ENCODE assay signal across 13 cellular contexts in genomic region chr13:39527961-39528720, GRCh38.
A peak's percentile ranks its signal among the peaks of the same experiment; 100 is the strongest.
DNase-seq lines count a peak whose midpoint lies in the region; ATAC-seq, FAIRE-seq and TF ChIP-seq lines count a peak whose summit lies in the region.
"Had no signal": no experiment of that assay in that cellular context is flagged by ENCODE, and none has a peak within 500 bp of the region (broad histone marks: within the 10 kb centered on the region; RNA-seq: fewer than 3 reads in every experiment).

No MANE protein-coding gene starts in this region.

- intact Hi-C loops in MCF 10A (cut with micrococcal nuclease) (no loop called here), breast epithelium (cut with DNase I; ENCODE audit: low total_unique reads) (no loop called here), aorta (cut with DNase I) (loop anchor here in 1 of 2 donors (5.0 kb wide), 1 partner anchor 74 kb away; the partner anchor contains the start of gene LHFPL6), HepG2 (cut with micrococcal nuclease; ENCODE audit: unreplicated experiment) (no loop called here)

- H3K79me2 ChIP-seq in HepG2 (ENCODE audit: insufficient read depth, low read length): no peaks in the 10 kb centered on the region
- H3K79me2 ChIP-seq: hepatocyte had no signal

- TF ChIP-seq EP300 in HepG2 (IDR thresholded peaks at IDR 0.05; ENCODE audit: low read depth in 2 of 2, low read length in 2 of 2) (no peak), HepG2 (CRISPR knock-in tag; IDR thresholded peaks at IDR 0.05; ENCODE audit: borderline replicate concordance) (no peak)

- peak; percentile 76 for DNase-seq in MCF 10A (ENCODE audit: unreplicated experiment)
- DNase-seq in breast epithelium (ENCODE audit: low spot score in 2 of 2): no peak
- DNase-seq in T47D (ENCODE audit: low read depth in 1 of 2, low spot score in 1 of 2): peak; percentile 12 to 37
- DNase-seq in inferior parietal cortex (ENCODE audit: extremely low spot score): peak; percentile 68
- DNase-seq in aorta: peak; percentile 52 to 74
- DNase-seq in HepG2 (ENCODE audit: low spot score): no peak
- DNase-seq in UCSD-AML1 (lab: John Stamatoyannopoulos, UW; ENCODE audit: unreplicated experiment): no peak
- DNase-seq in DMS153 (lab: John Stamatoyannopoulos, UW): no peak
- DNase-seq: NCI-H1105, spleen had no signal

- H3K9ac ChIP-seq in HepG2 (ENCODE audit: insufficient read depth, low read depth, low read length): no peak overlapping the region

- ATAC-seq in aorta (ENCODE audit: low FRiP score): peak; percentile 60
- no peak for ATAC-seq in HepG2

- FAIRE-seq in HepG2 (lab: Jason Lieb, UNC): no peak

- 3 to 7% methylated on average over 6 of the region's 6 CpGs for WGBS in aorta, 2 donors
- 7% methylated on average over 6 of the region's 6 CpGs for WGBS in HepG2 (ENCODE audit: low lambda C conversion rate)

- H3K27me3 ChIP-seq in breast epithelium (no peaks in the 10 kb centered on the region), aorta (ENCODE audit: control insufficient read depth in 1 of 2, insufficient read depth in 2 of 2, low read length in 1 of 2) (no peaks in the 10 kb centered on the region), HepG2 (ENCODE audit: control insufficient read depth in 1 of 2, insufficient read depth in 2 of 2, low read length in 2 of 2) (no peaks in the 10 kb centered on the region)
- H3K27me3 ChIP-seq: hepatocyte, spleen, tibial nerve had no signal

- no peak for TF ChIP-seq POLR2A in breast epithelium (IDR thresholded peaks at IDR 0.05)
- TF ChIP-seq POLR2A in HepG2 (IDR thresholded peaks at IDR 0.05; ENCODE audit: insufficient read depth in 1 of 2, low read depth in 2 of 2, low read length in 2 of 2): no peak

- H3K4me3 Mint-ChIP-seq in MCF 10A (ENCODE audit: unreplicated experiment): no peak overlapping the region

- no peak overlapping the region for H3K27ac ChIP-seq in breast epithelium
- peak overlapping the region; percentile 44 to 80 for H3K27ac ChIP-seq in aorta (ENCODE audit: low read depth in 1 of 2, low read length in 2 of 2)
- H3K27ac ChIP-seq in HepG2 (ENCODE audit: extremely low read length, insufficient read depth, low read length): no peak overlapping the region
- H3K27ac ChIP-seq: 22Rv1, hepatocyte, spleen had no signal

- TF ChIP-seq CTCF in MCF 10A (IDR thresholded peaks at IDR 0.05; ENCODE audit: unreplicated experiment): no peak
- no peak for TF ChIP-seq CTCF in breast epithelium (IDR thresholded peaks at IDR 0.05)
- TF ChIP-seq CTCF in HepG2 (CRISPR knock-in tag; IDR thresholded peaks at IDR 0.05): no peak

- peak overlapping the region; percentile 70 for H3K27ac Mint-ChIP-seq in MCF 10A (ENCODE audit: low read depth, unreplicated experiment)

- H3K4me3 ChIP-seq in breast epithelium (no peak overlapping the region), aorta (ENCODE audit: low read length in 2 of 2) (peak overlapping the region; percentile 1 to 19), HepG2 (replicated peaks in 1 of 3; ENCODE audit: insufficient read depth in 1 of 3, low read depth in 2 of 3, low read length in 3 of 3) (no peak overlapping the region)
- H3K4me3 ChIP-seq: hepatocyte, spleen, tibial nerve had no signal

- POLR2A ChIA-PET in MCF 10A (lab: Yijun Ruan, JAX): interaction anchor here (1.3 to 1.8 kb wide), 5 partner anchors 11 to 18 kb away, joined by 3 to 8 read pairs (median 4); no protein-coding TSS in a partner anchor
- POLR2A ChIA-PET in HepG2 (lab: Yijun Ruan, JAX): no interaction called here

- H3K4me1 ChIP-seq in breast epithelium (no peaks in the 10 kb centered on the region), aorta (ENCODE audit: control insufficient read depth in 1 of 2, insufficient read depth in 2 of 2, low read length in 2 of 2) (peaks cover 0 to 18% of the 10 kb centered on the region in 2 donors), HepG2 (ENCODE audit: insufficient read depth, low read length) (no peaks in the 10 kb centered on the region)
- H3K4me1 ChIP-seq: spleen had no signal

- no peaks in the 10 kb centered on the region for H3K27me3 Mint-ChIP-seq in MCF 10A (ENCODE audit: insufficient read depth, unreplicated experiment)

- no peak overlapping the region for H3K4me2 ChIP-seq in HepG2 (ENCODE audit: low read depth, low read length)
- H3K4me2 ChIP-seq: hepatocyte had no signal

- H3K36me3 Mint-ChIP-seq in MCF 10A (ENCODE audit: insufficient read depth, unreplicated experiment): no peaks in the 10 kb centered on the region

- no peaks in the 10 kb centered on the region for H3K36me3 ChIP-seq in breast epithelium
- H3K36me3 ChIP-seq in aorta (ENCODE audit: control insufficient read depth in 1 of 2, insufficient read depth in 2 of 2, low read length in 1 of 2): no peaks in the 10 kb centered on the region
- no peaks in the 10 kb centered on the region for H3K36me3 ChIP-seq in HepG2 (replicated peaks in 1 of 2; ENCODE audit: control insufficient read depth in 1 of 2, insufficient read depth in 2 of 2, low read length in 2 of 2)
- H3K36me3 ChIP-seq: spleen, tibial nerve had no signal

- peaks cover 19% of the 10 kb centered on the region for H3K4me1 Mint-ChIP-seq in MCF 10A (ENCODE audit: insufficient read depth, unreplicated experiment)

- CTCF ChIA-PET in MCF 10A (lab: Yijun Ruan, JAX): interaction anchor here (0.5 to 1.7 kb wide), 11 partner anchors 12 to 1686 kb away, joined by 3 to 8 read pairs (median 3); partner anchors contain the start of gene LHFPL6
- CTCF ChIA-PET in HepG2 (lab: Yijun Ruan, JAX; ENCODE audit: low intra/inter-chr PET ratio, low total read pairs): no interaction called here

- in situ Hi-C loops in T47D (cut with HindIII; ENCODE audit: low pct_unique_long_range_greater_than_20kb, low sequenced_read_pairs) (no loop called here), HepG2 (cut with HindIII; ENCODE audit: extremely low pct_ligation_motif_present, low pct_unique_long_range_greater_than_20kb) (no loop called here)

- no peaks in the 10 kb centered on the region for H3K9me3 ChIP-seq in breast epithelium
- H3K9me3 ChIP-seq in aorta (ENCODE audit: control insufficient read depth, low read length): no peaks in the 10 kb centered on the region
- no peaks in the 10 kb centered on the region for H3K9me3 ChIP-seq in HepG2 (ENCODE audit: low read length)
- H3K9me3 ChIP-seq: spleen, tibial nerve had no signal

- no peaks in the 10 kb centered on the region for H3K9me3 Mint-ChIP-seq in MCF 10A (ENCODE audit: unreplicated experiment)

- no TSS peak for BruUV-seq in MCF 10A (replicated peaks; lab: Mats Ljungman, UMichigan)
- no TSS peak for BruUV-seq in HepG2 (replicated peaks; lab: Mats Ljungman, UMichigan)

- H2AFZ ChIP-seq in HepG2 (ENCODE audit: low read length): no peak overlapping the region
- H2AFZ ChIP-seq: hepatocyte had no signal

- no peaks in the 10 kb centered on the region for H4K20me1 ChIP-seq in HepG2 (ENCODE audit: insufficient read depth, low read length)

- TF ChIP-seq RAD21 in HepG2 (CRISPR knock-in tag; IDR thresholded peaks at IDR 0.05): no peak

TF ChIP-seq in HepG2, 621 proteins besides CTCF, POLR2A, EP300 and RAD21:
- TF ChIP-seq RELA (CRISPR knock-in tag; IDR thresholded peaks at IDR 0.05): no peak
- no peak for TF ChIP-seq ZBTB21 (CRISPR knock-in tag; IDR thresholded peaks at IDR 0.05)
- no peak for TF ChIP-seq ZNF180 (CRISPR knock-in tag; IDR thresholded peaks at IDR 0.05; ENCODE audit: borderline replicate concordance, low read depth)
- no peak for TF ChIP-seq ZNF609 (CRISPR knock-in tag; IDR thresholded peaks at IDR 0.05; ENCODE audit: borderline replicate concordance)
- TF ChIP-seq ZNF619 (CRISPR knock-in tag; IDR thresholded peaks at IDR 0.05): no peak
TF ChIP-seq in HepG2: peak in this region for 0.

Comparison
In these comparisons a context has a peak if more than half of its experiments do, and no peak if none do; other contexts are left out.
1. DNase-seq: peak in MCF 10A (single experiment), T47D (2 of 2), inferior parietal cortex (single experiment) and aorta (2 of 2); none in breast epithelium (0 of 2), HepG2 (single experiment), UCSD-AML1 (single experiment) and DMS153 (single experiment).
2. H3K27ac ChIP-seq: peak in aorta (2 of 2); none in breast epithelium (0 of 2) and HepG2 (single experiment).
3. H3K4me3 ChIP-seq: peak in aorta (2 of 2); none in breast epithelium (0 of 3) and HepG2 (0 of 3).